28 cellular contexts compared by ENCODE assay signal in genomic region chr1:173243300-173243699, GRCh38.
"Had no signal": no experiment of that assay in that cellular context is flagged by ENCODE, and none has a peak within 500 bp of the region (broad histone marks: within the 10 kb centered on the region; RNA-seq: fewer than 3 reads in every experiment).

No MANE protein-coding gene starts in this region.

- FAIRE-seq: urothelium cell line had no signal

- H3K4me1 ChIP-seq: stomach, testis, thyroid gland, tibial artery, tibial nerve, transverse colon, upper lobe of left lung, upper lobe of right lung, uterus had no signal

- H3K4me1 Mint-ChIP-seq: stimulated activated effector memory CD8-positive, alpha-beta T cell treated with anti-CD3 and anti-CD28 coated beads, Interleukin-12 subunit alpha, Interleukin-12 subunit beta, amount 100 ng/mL, for 72 hours; stimulated activated naive CD8-positive, alpha-beta T cell treated with anti-CD3 and anti-CD28 coated beads, Interleukin-15, amount 100 ng/mL, for 72 hours had no signal

- ATAC-seq: stimulated activated effector memory CD8-positive, alpha-beta T cell treated with anti-CD3 and anti-CD28 coated beads, Interleukin-12 subunit alpha, Interleukin-12 subunit beta, amount 100 ng/mL, for 72 hours; stimulated activated naive CD8-positive, alpha-beta T cell treated with anti-CD3 and anti-CD28 coated beads, Interleukin-15, amount 100 ng/mL, for 72 hours; stimulated activated naive CD8-positive, alpha-beta T cell treated with anti-CD3 and anti-CD28 coated beads, Interleukin-15, Interleukin-2, amounts not matched to agents 100 U/mL and 50 U/mL, for 24 hours; upper lobe of right lung had no signal

- H3K27ac ChIP-seq: stomach, suprapubic skin, testis, thoracic aorta, thyroid gland, tibial artery, tibial nerve, transverse colon, upper lobe of left lung, upper lobe of right lung, uterus, vagina had no signal

- H3K36me3 ChIP-seq: suprapubic skin, thoracic aorta, thyroid gland, tibial artery, transverse colon, upper lobe of left lung, upper lobe of right lung, uterus, vagina had no signal

- H3K4me3 Mint-ChIP-seq: stimulated activated effector memory CD8-positive, alpha-beta T cell treated with anti-CD3 and anti-CD28 coated beads, Interleukin-12 subunit alpha, Interleukin-12 subunit beta, amount 100 ng/mL, for 72 hours; stimulated activated naive CD8-positive, alpha-beta T cell treated with anti-CD3 and anti-CD28 coated beads, Interleukin-15, amount 100 ng/mL, for 72 hours; stimulated activated naive CD8-positive, alpha-beta T cell treated with anti-CD3 and anti-CD28 coated beads, Interleukin-15, Interleukin-2, amounts not matched to agents 100 ng/mL and 50 ng/mL, for 24 hours; type B pancreatic cell had no signal

- H3K27me3 ChIP-seq: stomach, suprapubic skin, testis, thyroid gland, tibial artery, tibial nerve, transverse colon, upper lobe of left lung, upper lobe of right lung, uterus, vagina had no signal

- DNase-seq: stimulated activated CD4-positive, alpha-beta T cell treated with anti-CD3 and anti-CD28 coated beads, Interleukin-2, amount 100 ng/mL, for 24 hours; stimulated activated CD4-positive, alpha-beta T cell treated with anti-CD3 and anti-CD28 coated beads, Interleukin-2, amount 100 ng/mL, for 48 hours; stimulated activated CD4-positive, alpha-beta T cell treated with anti-CD3 and anti-CD28 coated beads, Interleukin-4, amount 100 ng/mL, for 1 hour; stimulated activated CD4-positive, alpha-beta T cell treated with anti-CD3 and anti-CD28 coated beads, Interleukin-4, amount 100 ng/mL, for 24 hours; stimulated activated CD4-positive, alpha-beta T cell treated with anti-CD3 and anti-CD28 coated beads, Interleukin-4, amount 100 ng/mL, for 4 hours; stimulated activated CD8-positive, alpha-beta memory T cell treated with anti-CD3 and anti-CD28 coated beads, Interleukin-4, amount 100 ng/mL, for 48 hours; stimulated activated naive CD4-positive, alpha-beta T cell; stimulated activated naive CD4-positive, alpha-beta T cell treated with Interleukin-2 at 50 U/mL for 16 hours; stimulated activated naive CD8-positive, alpha-beta T cell treated with anti-CD3 and anti-CD28 coated beads, Interleukin-15, amount 100 ng/mL, for 72 hours; stimulated activated naive CD8-positive, alpha-beta T cell treated with anti-CD3 and anti-CD28 coated beads, Interleukin-15, Interleukin-2, amounts not matched to agents 100 U/mL and 50 U/mL, for 24 hours; stomach; substantia nigra; testis; thyroid gland; tibial artery; transverse colon; trophoblast cell; upper lobe of left lung; upper lobe of right lung; uterus had no signal

- H3K36me3 Mint-ChIP-seq: stimulated activated effector memory CD8-positive, alpha-beta T cell treated with anti-CD3 and anti-CD28 coated beads, Interleukin-12 subunit alpha, Interleukin-12 subunit beta, amount 100 ng/mL, for 72 hours; type B pancreatic cell had no signal

- H3K27ac Mint-ChIP-seq: stimulated activated effector memory CD8-positive, alpha-beta T cell treated with anti-CD3 and anti-CD28 coated beads, Interleukin-12 subunit alpha, Interleukin-12 subunit beta, amount 100 ng/mL, for 72 hours; stimulated activated naive CD8-positive, alpha-beta T cell treated with anti-CD3 and anti-CD28 coated beads, Interleukin-15, amount 100 ng/mL, for 72 hours; stimulated activated naive CD8-positive, alpha-beta T cell treated with anti-CD3 and anti-CD28 coated beads, Interleukin-15, Interleukin-2, amounts not matched to agents 100 ng/mL and 50 ng/mL, for 24 hours; type B pancreatic cell had no signal

- H3K4me3 ChIP-seq: stomach, suprapubic skin, testis, thoracic aorta, thyroid gland, tibial artery, tibial nerve, transverse colon, upper lobe of left lung, upper lobe of right lung, uterus, vagina had no signal

- H3K27me3 Mint-ChIP-seq: stimulated activated naive CD8-positive, alpha-beta T cell treated with anti-CD3 and anti-CD28 coated beads, Interleukin-15, amount 100 ng/mL, for 72 hours; stimulated activated naive CD8-positive, alpha-beta T cell treated with anti-CD3 and anti-CD28 coated beads, Interleukin-15, Interleukin-2, amounts not matched to agents 100 ng/mL and 50 ng/mL, for 24 hours; type B pancreatic cell had no signal

- H3K9me3 ChIP-seq: suprapubic skin, testis, thoracic aorta, thyroid gland, upper lobe of right lung, uterus, vagina had no signal
